In the genomic region with DNA sequence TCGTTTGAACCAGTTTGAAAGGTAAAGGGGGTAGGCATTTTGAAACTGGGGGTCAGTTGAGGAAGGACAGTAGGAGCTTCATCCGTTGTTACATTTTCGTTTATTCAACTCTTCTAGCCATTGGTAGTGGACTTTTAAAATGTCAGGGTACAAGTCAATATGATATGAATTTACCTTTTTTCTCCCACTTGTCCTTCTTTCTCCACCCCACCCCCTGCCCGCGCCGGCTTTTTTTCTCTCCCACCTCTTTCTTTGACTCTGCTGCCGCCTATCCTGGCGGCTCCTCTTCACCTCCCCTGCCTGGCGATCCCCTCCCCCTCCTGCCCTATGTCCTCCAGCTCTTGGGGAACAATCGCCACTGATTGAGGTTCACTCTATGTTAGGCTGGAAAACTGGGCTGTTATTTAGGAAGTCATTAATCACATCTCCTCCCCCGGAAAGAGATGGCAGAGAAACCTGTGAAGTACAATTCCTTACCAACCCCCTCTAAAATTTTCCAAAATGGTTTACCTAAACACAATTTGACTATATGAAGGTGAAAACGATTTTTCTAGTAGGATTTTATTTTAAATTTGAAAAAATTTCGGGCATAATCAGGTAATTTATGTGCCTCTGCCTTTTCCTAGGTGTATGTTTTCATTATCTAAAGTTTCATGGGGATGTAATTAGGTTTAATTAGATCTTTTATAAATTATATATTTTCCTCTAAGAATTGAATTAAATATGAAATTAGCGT, we compare ENCODE assay signal across 14 cellular contexts. TPM values are rescaled to one million over a fixed set of nuclear protein-coding genes. Genes with fewer than 3 reads are reported as not detected.
DNase-seq lines count a peak whose midpoint lies in the region; ATAC-seq, FAIRE-seq and TF ChIP-seq lines count a peak whose summit lies in the region.
"Had no signal": no experiment of that assay in that cellular context is flagged by ENCODE, and none has a peak within 500 bp of the region (broad histone marks: within the 10 kb centered on the region; RNA-seq: fewer than 3 reads in every experiment).

No MANE protein-coding gene starts in this region.

- BruUV-seq in A673 (replicated peaks; lab: Mats Ljungman, UMichigan), result no TSS peak

- intact Hi-C loops in A673 (cut with micrococcal nuclease; ENCODE audit: unreplicated experiment), result no loop called here
- intact Hi-C loops in kidney (cut with DNase I), result no loop called here
- intact Hi-C loops in left ventricle myocardium inferior (cut with micrococcal nuclease), result no loop called here

- no peak for ATAC-seq in HG02642 (IDR thresholded peaks at IDR 0.05; ENCODE audit: poor library complexity, unreplicated experiment)
- ATAC-seq: upper lobe of right lung had no signal

- in situ Hi-C loops in KBM-7 (cut with MboI; ENCODE audit: low pct_unique_long_range_greater_than_20kb, low sequenced_read_pairs), result no loop called here

- POLR2A ChIA-PET in A673 (lab: Charles Lee; ENCODE audit: low non-redundant PET), result no interaction called here

- TF ChIP-seq CTCF in A673 (conservative IDR thresholded peaks at IDR 0.05; ENCODE audit: low read depth, low read length) (no peak), kidney (IDR thresholded peaks at IDR 0.05; ENCODE audit: borderline replicate concordance, extremely low read depth, insufficient read depth) (no peak), left ventricle myocardium inferior (IDR thresholded peaks at IDR 0.05; ENCODE audit: borderline replicate concordance) (no peak)

- peak overlapping the region; percentile 96 for H3K9ac ChIP-seq in SK-N-MC (ENCODE audit: insufficient read length)
- H3K9ac ChIP-seq in iPS-15b (ENCODE audit: low read depth, low read length), result peak overlapping the region; percentile 91
- no peak overlapping the region for H3K9ac ChIP-seq in kidney (ENCODE audit: low read length in 2 of 2)

- DNase-seq in A673 (ENCODE audit: low spot score), result peak; percentile 15
- DNase-seq in KBM-7, result peak; percentile 86
- no peak for DNase-seq in SK-N-MC (ENCODE audit: low read depth, low spot score)
- DNase-seq in kidney, result no peak
- DNase-seq in kidney glomerular epithelial cell (lab: John Stamatoyannopoulos, UW), result no peak
- DNase-seq in left ventricle myocardium inferior, result no peak
- DNase-seq: activated B cell treated with CpG ODN at 0.5 μM for 24 hours, immature natural killer cell, naive B cell, NCI-H146, upper lobe of right lung had no signal

- no peaks in the 10 kb centered on the region for H3K36me3 ChIP-seq in A673 (ENCODE audit: insufficient read depth, low read length, poor library complexity, severe bottlenecking)
- peaks cover 4% of the 10 kb centered on the region; the same call in 1 of the 2 replicates for H3K36me3 ChIP-seq in SK-N-MC (ENCODE audit: insufficient read depth, low read length)
- no peaks in the 10 kb centered on the region for H3K36me3 ChIP-seq in iPS-15b (ENCODE audit: control insufficient read depth, insufficient read depth, low read length)
- H3K36me3 ChIP-seq in kidney (ENCODE audit: control insufficient read depth in 1 of 2, insufficient read depth in 2 of 2, low read length in 2 of 2), result no peaks in the 10 kb centered on the region
- no peaks in the 10 kb centered on the region for H3K36me3 ChIP-seq in left ventricle myocardium inferior
- H3K36me3 ChIP-seq: upper lobe of right lung had no signal

- no peak overlapping the region for H3K27ac ChIP-seq in A673 (ENCODE audit: low read depth, low read length, poor library complexity, severe bottlenecking)
- peak overlapping the region; percentile 95 for H3K27ac ChIP-seq in SK-N-MC
- no peak overlapping the region for H3K27ac ChIP-seq in kidney (ENCODE audit: low read depth in 2 of 2, low read length in 2 of 2)
- no peak overlapping the region for H3K27ac ChIP-seq in left ventricle myocardium inferior (replicated peaks)
- H3K27ac ChIP-seq: epithelial cell of prostate, upper lobe of right lung had no signal

- H3K27me3 ChIP-seq in A673 (replicated peaks; ENCODE audit: insufficient read depth, low read depth, low read length, poor library complexity) (peaks cover 64% of the 10 kb centered on the region), iPS-15b (ENCODE audit: control insufficient read depth, insufficient read depth, low read length) (no peaks in the 10 kb centered on the region), left ventricle myocardium inferior (ENCODE audit: low read depth) (peaks cover 100% of the 10 kb centered on the region)

- H3K4me1 ChIP-seq in A673 (ENCODE audit: insufficient read depth, low read length, poor library complexity, severe bottlenecking) (peaks cover 10% of the 10 kb centered on the region), iPS-15b (ENCODE audit: control insufficient read depth, insufficient read depth, low read length) (peaks cover 12% of the 10 kb centered on the region), kidney (ENCODE audit: control insufficient read depth in 1 of 2, insufficient read depth in 1 of 2, low read depth in 1 of 2, low read length in 2 of 2) (peaks cover 0 to 4% of the 10 kb centered on the region in 2 donors), left ventricle myocardium inferior (peaks cover 9% of the 10 kb centered on the region)
- H3K4me1 ChIP-seq: upper lobe of right lung had no signal

- no peaks in the 10 kb centered on the region for H3K9me3 ChIP-seq in A673 (ENCODE audit: low read depth, low read length, poor library complexity, severe bottlenecking)
- no peaks in the 10 kb centered on the region for H3K9me3 ChIP-seq in SK-N-MC (ENCODE audit: low read depth, low read length)
- H3K9me3 ChIP-seq in iPS-15b (ENCODE audit: control insufficient read depth, insufficient read depth, low read length), result no peaks in the 10 kb centered on the region
- no peaks in the 10 kb centered on the region for H3K9me3 ChIP-seq in kidney (ENCODE audit: control insufficient read depth in 1 of 2, low read length in 2 of 2)
- H3K9me3 ChIP-seq in left ventricle myocardium inferior (replicated peaks), result no peaks in the 10 kb centered on the region
- H3K9me3 ChIP-seq: upper lobe of right lung had no signal

- H3K4me3 ChIP-seq in A673 (ENCODE audit: low read depth, low read length, poor library complexity, severe bottlenecking) (peak overlapping the region; percentile 56), SK-N-MC (peak overlapping the region; percentile 89), iPS-15b (ENCODE audit: low read depth, low read length) (peak overlapping the region; percentile 61), kidney (ENCODE audit: low read length in 2 of 2) (no peak overlapping the region), left ventricle myocardium inferior (no peak overlapping the region)
- H3K4me3 ChIP-seq: upper lobe of right lung had no signal

- CTCF ChIA-PET in A673 (lab: Charles Lee), result no interaction called here

- FAIRE-seq in kidney (lab: Jason Lieb, UNC), result no peak

RNA-seq across cellular contexts. Expression of a gene that starts 0.8 kb away (rescaled TPM):
- total RNA-seq in A673 (2021), result 21.6 and 21.7 TPM in 2 replicates
- not detected for total RNA-seq in kidney
- polyA plus RNA-seq in kidney (ENCODE audit: insufficient read depth, low read depth, low replicate concordance), result not detected
- total RNA-seq in left ventricle myocardium inferior, result not detected
- total RNA-seq: activated B cell treated with CpG ODN at 0.5 μM for 24 hours, upper lobe of right lung had no signal
- polyA plus RNA-seq: immature natural killer cell had no signal

Comparison
In these comparisons a context has a peak if more than half of its experiments do, and no peak if none do; other contexts are left out.
1. DNase-seq: peak in A673 (single experiment) and KBM-7 (single experiment); none in SK-N-MC (single experiment), kidney (single experiment), kidney glomerular epithelial cell (single experiment) and left ventricle myocardium inferior (single experiment).
2. H3K4me3 ChIP-seq: peak in A673 (single experiment), SK-N-MC (single experiment) and iPS-15b (single experiment); none in kidney (0 of 2) and left ventricle myocardium inferior (single experiment).
3. H3K9ac ChIP-seq: peak in SK-N-MC (single experiment) and iPS-15b (single experiment); none in kidney (0 of 2).
4. RNA of a gene that starts 0.8 kb away (total RNA-seq): 21.6 to 21.7 TPM in A673; not detected in kidney (single experiment) and not detected in left ventricle myocardium inferior (single experiment); every median in the first group is over 10 times any median in the second.